In the genomic region with DNA sequence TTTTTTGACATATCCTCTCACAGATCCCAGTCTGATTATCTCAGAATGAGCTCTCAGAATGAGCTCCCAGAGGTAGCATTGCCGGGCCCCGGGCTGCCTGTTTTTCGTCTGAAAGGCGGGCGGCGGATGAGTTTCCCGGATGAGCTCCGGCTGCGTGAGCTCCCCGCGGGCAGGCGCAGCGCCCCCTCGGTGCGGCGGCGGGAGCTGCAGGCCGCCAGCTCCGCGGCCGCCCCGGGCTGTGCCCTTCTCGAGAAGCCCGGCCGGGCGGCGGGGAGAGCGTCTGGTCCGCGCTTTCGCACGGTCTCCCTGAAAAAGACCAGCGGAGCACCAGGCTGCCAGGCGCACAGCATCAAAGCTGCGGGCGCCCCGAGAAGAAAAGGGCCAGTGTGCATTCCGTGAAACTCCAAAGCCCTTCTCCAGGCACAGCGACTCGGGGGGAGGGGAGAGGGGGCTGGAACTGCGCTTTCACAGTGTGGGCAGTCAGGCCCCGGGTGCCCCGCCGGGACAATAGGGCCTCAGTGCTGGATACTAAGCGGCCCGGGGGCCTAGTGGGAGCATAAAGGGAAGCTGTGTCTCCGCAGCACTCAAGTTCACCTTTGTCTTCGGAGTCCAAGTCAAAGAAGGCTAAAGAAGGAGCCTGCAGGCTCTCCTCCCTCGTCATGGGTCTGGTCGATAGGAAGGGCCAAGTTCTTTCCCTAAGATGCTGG, we compare ENCODE assay signal across 1 cellular context.
TF ChIP-seq lines count a peak whose summit lies in the region.

No MANE protein-coding gene starts in this region.

TF ChIP-seq in SK-N-SH, 30 proteins besides CTCF, POLR2A, EP300 and RAD21 (continued from another document):
- TF ChIP-seq, protein P1, sequence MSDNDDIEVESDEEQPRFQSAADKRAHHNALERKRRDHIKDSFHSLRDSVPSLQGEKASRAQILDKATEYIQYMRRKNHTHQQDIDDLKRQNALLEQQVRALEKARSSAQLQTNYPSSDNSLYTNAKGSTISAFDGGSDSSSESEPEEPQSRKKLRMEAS (IDR thresholded peaks at IDR 0.05; ENCODE audit: low read depth) = 0 out of 2 replicates have a peak, but pooled peaks have one; percentile 46
- TF ChIP-seq, protein P2, sequence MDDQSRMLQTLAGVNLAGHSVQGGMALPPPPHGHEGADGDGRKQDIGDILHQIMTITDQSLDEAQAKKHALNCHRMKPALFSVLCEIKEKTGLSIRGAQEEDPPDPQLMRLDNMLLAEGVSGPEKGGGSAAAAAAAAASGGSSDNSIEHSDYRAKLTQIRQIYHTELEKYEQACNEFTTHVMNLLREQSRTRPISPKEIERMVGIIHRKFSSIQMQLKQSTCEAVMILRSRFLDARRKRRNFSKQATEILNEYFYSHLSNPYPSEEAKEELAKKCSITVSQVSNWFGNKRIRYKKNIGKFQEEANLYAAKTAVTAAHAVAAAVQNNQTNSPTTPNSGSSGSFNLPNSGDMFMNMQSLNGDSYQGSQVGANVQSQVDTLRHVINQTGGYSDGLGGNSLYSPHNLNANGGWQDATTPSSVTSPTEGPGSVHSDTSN (IDR thresholded peaks at IDR 0.05) = no peak
- TF ChIP-seq TEAD4 (IDR thresholded peaks at IDR 0.05; ENCODE audit: borderline replicate concordance, insufficient read depth) = no peak
- no peak; the same call in 1 of the 2 replicates for TF ChIP-seq RCOR1 (IDR thresholded peaks at IDR 0.05; ENCODE audit: low read length)
- TF ChIP-seq FOXM1 (IDR thresholded peaks at IDR 0.05; ENCODE audit: low read depth) = no peak
- TF ChIP-seq TCF12 (IDR thresholded peaks at IDR 0.05) = no peak; the same call in 1 of the 2 replicates
- TF ChIP-seq NRF1 (IDR thresholded peaks at IDR 0.05; ENCODE audit: low read depth, low read length) = 0 out of 2 replicates have a peak, but pooled peaks have one; percentile 18
- TF ChIP-seq, protein P3, sequence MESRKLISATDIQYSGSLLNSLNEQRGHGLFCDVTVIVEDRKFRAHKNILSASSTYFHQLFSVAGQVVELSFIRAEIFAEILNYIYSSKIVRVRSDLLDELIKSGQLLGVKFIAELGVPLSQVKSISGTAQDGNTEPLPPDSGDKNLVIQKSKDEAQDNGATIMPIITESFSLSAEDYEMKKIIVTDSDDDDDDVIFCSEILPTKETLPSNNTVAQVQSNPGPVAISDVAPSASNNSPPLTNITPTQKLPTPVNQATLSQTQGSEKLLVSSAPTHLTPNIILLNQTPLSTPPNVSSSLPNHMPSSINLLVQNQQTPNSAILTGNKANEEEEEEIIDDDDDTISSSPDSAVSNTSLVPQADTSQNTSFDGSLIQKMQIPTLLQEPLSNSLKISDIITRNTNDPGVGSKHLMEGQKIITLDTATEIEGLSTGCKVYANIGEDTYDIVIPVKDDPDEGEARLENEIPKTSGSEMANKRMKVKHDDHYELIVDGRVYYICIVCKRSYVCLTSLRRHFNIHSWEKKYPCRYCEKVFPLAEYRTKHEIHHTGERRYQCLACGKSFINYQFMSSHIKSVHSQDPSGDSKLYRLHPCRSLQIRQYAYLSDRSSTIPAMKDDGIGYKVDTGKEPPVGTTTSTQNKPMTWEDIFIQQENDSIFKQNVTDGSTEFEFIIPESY (IDR thresholded peaks at IDR 0.05; ENCODE audit: borderline replicate concordance, low read depth) = no peak
- no peak for TF ChIP-seq MEF2A (IDR thresholded peaks at IDR 0.05; ENCODE audit: borderline replicate concordance, low read depth)
- TF ChIP-seq, protein P4, sequence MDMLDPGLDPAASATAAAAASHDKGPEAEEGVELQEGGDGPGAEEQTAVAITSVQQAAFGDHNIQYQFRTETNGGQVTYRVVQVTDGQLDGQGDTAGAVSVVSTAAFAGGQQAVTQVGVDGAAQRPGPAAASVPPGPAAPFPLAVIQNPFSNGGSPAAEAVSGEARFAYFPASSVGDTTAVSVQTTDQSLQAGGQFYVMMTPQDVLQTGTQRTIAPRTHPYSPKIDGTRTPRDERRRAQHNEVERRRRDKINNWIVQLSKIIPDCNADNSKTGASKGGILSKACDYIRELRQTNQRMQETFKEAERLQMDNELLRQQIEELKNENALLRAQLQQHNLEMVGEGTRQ (IDR thresholded peaks at IDR 0.05; ENCODE audit: borderline replicate concordance, low read depth, low read length) = no peak
- no peak for TF ChIP-seq ELF1 (IDR thresholded peaks at IDR 0.05)
- no peak for TF ChIP-seq RFX5 (IDR thresholded peaks at IDR 0.05; ENCODE audit: low read length)
- no peak for TF ChIP-seq EZH2phosphoT487 (IDR thresholded peaks at IDR 0.05; ENCODE audit: borderline replicate concordance, low read depth)
- TF ChIP-seq, protein P5, sequence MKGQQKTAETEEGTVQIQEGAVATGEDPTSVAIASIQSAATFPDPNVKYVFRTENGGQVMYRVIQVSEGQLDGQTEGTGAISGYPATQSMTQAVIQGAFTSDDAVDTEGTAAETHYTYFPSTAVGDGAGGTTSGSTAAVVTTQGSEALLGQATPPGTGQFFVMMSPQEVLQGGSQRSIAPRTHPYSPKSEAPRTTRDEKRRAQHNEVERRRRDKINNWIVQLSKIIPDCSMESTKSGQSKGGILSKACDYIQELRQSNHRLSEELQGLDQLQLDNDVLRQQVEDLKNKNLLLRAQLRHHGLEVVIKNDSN (IDR thresholded peaks at IDR 0.05; ENCODE audit: borderline replicate concordance, low read depth) = no peak
- peak; percentile 35 for TF ChIP-seq POLR2AphosphoS5 (IDR thresholded peaks at IDR 0.05; ENCODE audit: low read depth, low read length)
- no peak for TF ChIP-seq FOSL2 (IDR thresholded peaks at IDR 0.05; ENCODE audit: borderline replicate concordance, low read depth)
- no peak for TF ChIP-seq YY1 (IDR thresholded peaks at IDR 0.05; ENCODE audit: low read depth)
- TF ChIP-seq MXI1 (IDR thresholded peaks at IDR 0.05; ENCODE audit: low read depth, low read length) = no peak
- TF ChIP-seq NFIC (IDR thresholded peaks at IDR 0.05; ENCODE audit: borderline replicate concordance) = no peak
- no peak for TF ChIP-seq GATA2 (CRISPR knock-in tag; IDR thresholded peaks at IDR 0.05)
- no peak for TF ChIP-seq JUND (IDR thresholded peaks at IDR 0.05)
